Comparison of ENCODE assay signal across 9 cellular contexts in genomic region chr12:108568653-108569154, GRCh38. TPM values are rescaled to one million over a fixed set of nuclear protein-coding genes. Genes with fewer than 3 reads are reported as not detected.
DNase-seq lines count a peak whose midpoint lies in the region; ATAC-seq and TF ChIP-seq lines count a peak whose summit lies in the region.
"Had no signal": no experiment of that assay in that cellular context is flagged by ENCODE, and none has a peak within 500 bp of the region (broad histone marks: within the 10 kb centered on the region; RNA-seq: fewer than 3 reads in every experiment).

No MANE protein-coding gene starts in this region.

- H3K4me1 Mint-ChIP-seq in activated CD4-positive, alpha-beta memory T cell treated with anti-CD3 and anti-CD28 coated beads, Interleukin-2, amount 10 ng/mL, durations not matched to agents 7 days and 5 days: peaks cover 78% of the 10 kb centered on the region
- peaks cover 4% of the 10 kb centered on the region for H3K4me1 Mint-ChIP-seq in mesothelial cell of epicardium

- ATAC-seq in HG03460 (IDR thresholded peaks at IDR 0.05; ENCODE audit: unreplicated experiment) (peak; percentile 82), foreskin keratinocyte (no peak), left colon (no peak)

- no peak for TF ChIP-seq CTCF in mesothelial cell of epicardium (IDR thresholded peaks at IDR 0.05; ENCODE audit: unreplicated experiment)
- TF ChIP-seq CTCF in foreskin keratinocyte (conservative IDR thresholded peaks at IDR 0.05): no peak

- no peaks in the 10 kb centered on the region for H3K27me3 Mint-ChIP-seq in activated CD4-positive, alpha-beta memory T cell treated with anti-CD3 and anti-CD28 coated beads, Interleukin-2, amount 10 ng/mL, durations not matched to agents 7 days and 5 days
- H3K27me3 Mint-ChIP-seq in mesothelial cell of epicardium (ENCODE audit: low read depth): no peaks in the 10 kb centered on the region

- no peaks in the 10 kb centered on the region for H3K9me3 Mint-ChIP-seq in activated CD4-positive, alpha-beta memory T cell treated with anti-CD3 and anti-CD28 coated beads, Interleukin-2, amount 10 ng/mL, durations not matched to agents 7 days and 5 days
- no peaks in the 10 kb centered on the region for H3K9me3 Mint-ChIP-seq in mesothelial cell of epicardium

- intact Hi-C loops in left colon (cut with DNase I, micrococcal nuclease): loop anchor here in 1 of 2 donors (5.0 to 10.0 kb wide), 4 partner anchors 49 to 526 kb away; partner anchors contain the start of genes ALKBH2, SSH1 and UNG

- CTCF ChIA-PET in activated CD4-positive, alpha-beta memory T cell treated with anti-CD3 and anti-CD28 coated beads, Interleukin-2, amount 10 ng/mL, durations not matched to agents 7 days and 5 days (lab: Charles Lee): interaction anchor here (0.6 to 7.3 kb wide), 10 partner anchors 9 to 524 kb away, joined by 3 to 86 read pairs (median 3); partner anchors contain the start of gene ALKBH2

- H3K27ac ChIP-seq in foreskin keratinocyte: no peak overlapping the region

- no peaks in the 10 kb centered on the region for H3K27me3 ChIP-seq in foreskin keratinocyte

- peaks cover 8% of the 10 kb centered on the region for H3K4me1 ChIP-seq in foreskin keratinocyte

- DNase-seq in NCI-H1417 (lab: John Stamatoyannopoulos, UW): peak; percentile 8 to 93 (median 39)
- no peak for DNase-seq in NCI-H1417 treated with DMSO at 0.1 percent for 48 hours (lab: John Stamatoyannopoulos, UW)
- DNase-seq in activated CD4-positive, alpha-beta memory T cell treated with anti-CD3 and anti-CD28 coated beads, Interleukin-2, amount 10 ng/mL, durations not matched to agents 7 days and 5 days: peak; percentile 76
- DNase-seq in mesothelial cell of epicardium (ENCODE audit: low spot score in 2 of 2, unreplicated experiment in 2 of 2): no peak
- no peak for DNase-seq in foreskin keratinocyte
- no peak for DNase-seq in left colon
- no peak for DNase-seq in AG08396 (ENCODE audit: low spot score)

- POLR2A ChIA-PET in activated CD4-positive, alpha-beta memory T cell treated with anti-CD3 and anti-CD28 coated beads, Interleukin-2, amount 10 ng/mL, durations not matched to agents 7 days and 5 days (lab: Charles Lee): interaction anchor here (0.5 to 15.5 kb wide), 8 partner anchors 8 to 289 kb away, joined by 3 to 385 read pairs (median 4); partner anchors contain the start of genes SELPLG and SSH1

- H3K4me3 Mint-ChIP-seq in activated CD4-positive, alpha-beta memory T cell treated with anti-CD3 and anti-CD28 coated beads, Interleukin-2, amount 10 ng/mL, durations not matched to agents 7 days and 5 days: peak overlapping the region; percentile 53
- no peak overlapping the region for H3K4me3 Mint-ChIP-seq in mesothelial cell of epicardium

- H3K27ac Mint-ChIP-seq in activated CD4-positive, alpha-beta memory T cell treated with anti-CD3 and anti-CD28 coated beads, Interleukin-2, amount 10 ng/mL, durations not matched to agents 7 days and 5 days: peak overlapping the region; percentile 96
- peak overlapping the region; percentile 17 for H3K27ac Mint-ChIP-seq in mesothelial cell of epicardium

- H3K36me3 Mint-ChIP-seq in activated CD4-positive, alpha-beta memory T cell treated with anti-CD3 and anti-CD28 coated beads, Interleukin-2, amount 10 ng/mL, durations not matched to agents 7 days and 5 days (ENCODE audit: low read depth): peaks cover 53% of the 10 kb centered on the region
- peaks cover 18% of the 10 kb centered on the region for H3K36me3 Mint-ChIP-seq in mesothelial cell of epicardium

RNA-seq across cellular contexts. Expression of gene ISCU, which starts 6.3 kb away (rescaled TPM):
- total RNA-seq in activated CD4-positive, alpha-beta memory T cell treated with anti-CD3 and anti-CD28 coated beads, Interleukin-2, amount 10 ng/mL, durations not matched to agents 7 days and 5 days: 10 to 100 TPM; 69.9 to 74.1 TPM
- 64.9 to 66.0 TPM (median 65.8 TPM) in 3 replicates for total RNA-seq in mesothelial cell of epicardium
- total RNA-seq in foreskin keratinocyte: 90.7 and 93.3 TPM in 2 replicates
- 105 and 115 TPM in 2 replicates for polyA plus RNA-seq in foreskin keratinocyte
- total RNA-seq in left colon: 10 to 100 TPM; 87.2 to 97.3 TPM

RNA-seq across cellular contexts. Expression of gene SART3, which starts 7.7 kb away (rescaled TPM):
- 10 to 100 TPM; 68.9 to 70.3 TPM for total RNA-seq in activated CD4-positive, alpha-beta memory T cell treated with anti-CD3 and anti-CD28 coated beads, Interleukin-2, amount 10 ng/mL, durations not matched to agents 7 days and 5 days
- 77.7 to 82.5 TPM (median 77.7 TPM) in 3 replicates for total RNA-seq in mesothelial cell of epicardium
- 50.0 and 54.9 TPM in 2 replicates for total RNA-seq in foreskin keratinocyte
- 15.2 and 18.8 TPM in 2 replicates for polyA plus RNA-seq in foreskin keratinocyte
- 10 to 100 TPM; 43.9 to 47.9 TPM for total RNA-seq in left colon

RNA-seq across cellular contexts. Expression of gene TMEM119, which starts 29.2 kb away (rescaled TPM):
- total RNA-seq in activated CD4-positive, alpha-beta memory T cell treated with anti-CD3 and anti-CD28 coated beads, Interleukin-2, amount 10 ng/mL, durations not matched to agents 7 days and 5 days: 1 to 10 TPM in 1 of 2 experiments, under 1 TPM in 1; 0.80 to 1.0 TPM
- total RNA-seq in mesothelial cell of epicardium (37.6 to 43.2 TPM (median 41.2 TPM) in 3 replicates), foreskin keratinocyte (not detected in 2 replicates), left colon (1 to 10 TPM; 3.6 to 8.0 TPM)
- 0.04 TPM in 1 of 2 replicates, not detected in the other for polyA plus RNA-seq in foreskin keratinocyte
- total RNA-seq: lung microvascular endothelial cell had no signal

RNA-seq across cellular contexts. Expression of gene FICD, which starts 53.6 kb away (rescaled TPM):
- total RNA-seq in activated CD4-positive, alpha-beta memory T cell treated with anti-CD3 and anti-CD28 coated beads, Interleukin-2, amount 10 ng/mL, durations not matched to agents 7 days and 5 days: 1 to 10 TPM; 6.3 to 7.1 TPM
- total RNA-seq in mesothelial cell of epicardium: 2.8 to 3.6 TPM (median 2.9 TPM) in 3 replicates
- total RNA-seq in foreskin keratinocyte: 2.0 and 2.8 TPM in 2 replicates
- 0.87 and 1.00 TPM in 2 replicates for polyA plus RNA-seq in foreskin keratinocyte
- total RNA-seq in left colon: 1 to 10 TPM; 4.6 to 5.3 TPM

Comparison
In these comparisons a context has a peak if more than half of its experiments do, and no peak if none do; other contexts are left out.
1. DNase-seq: peak in NCI-H1417 (3 of 3) and activated CD4-positive, alpha-beta memory T cell treated with anti-CD3 and anti-CD28 coated beads, Interleukin-2, amount 10 ng/mL, durations not matched to agents 7 days and 5 days (single experiment); none in NCI-H1417 treated with DMSO at 0.1 percent for 48 hours (single experiment), mesothelial cell of epicardium (0 of 2), foreskin keratinocyte (0 of 2), left colon (0 of 2) and AG08396 (single experiment).